ENCODE assay signal across 8 cellular contexts in the genomic region with DNA sequence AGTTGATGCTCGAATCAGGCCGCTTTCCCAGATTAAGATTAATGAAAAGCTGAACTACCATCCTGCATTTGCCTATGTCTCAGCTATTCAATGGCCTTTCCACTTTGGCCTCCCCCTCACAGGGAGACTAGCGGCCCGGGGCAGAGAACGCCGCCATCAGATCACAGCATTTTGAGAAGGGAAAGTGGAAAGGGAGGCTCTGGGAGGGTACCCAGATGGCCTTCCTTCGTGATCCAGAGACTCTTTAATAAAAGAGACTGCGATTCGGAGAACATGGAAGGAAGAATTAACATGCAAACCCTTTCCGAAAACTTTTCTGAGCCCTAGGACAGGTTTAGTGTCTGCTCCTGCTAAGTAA. TPM values are rescaled to one million over a fixed set of nuclear protein-coding genes. Genes with fewer than 3 reads are reported as not detected.
DNase-seq lines count a peak whose midpoint lies in the region; ATAC-seq, FAIRE-seq and TF ChIP-seq lines count a peak whose summit lies in the region.

No MANE protein-coding gene starts in this region.

- H3K27me3 Mint-ChIP-seq in CD4-positive, alpha-beta memory T cell = no peaks in the 10 kb centered on the region
- H3K27me3 Mint-ChIP-seq in osteocyte (ENCODE audit: unreplicated experiment) = no peaks in the 10 kb centered on the region

- ATAC-seq in GM21737 (IDR thresholded peaks at IDR 0.05; ENCODE audit: unreplicated experiment) = no peak

- peak overlapping the region; percentile 95 to 98 (median 96) for H3K4me3 Mint-ChIP-seq in CD4-positive, alpha-beta memory T cell
- H3K4me3 Mint-ChIP-seq in osteocyte (ENCODE audit: unreplicated experiment) = peak overlapping the region; percentile 94

- TF ChIP-seq POLR2A in Peyer's patch (IDR thresholded peaks at IDR 0.05) (no peak), GM12891 (IDR thresholded peaks at IDR 0.05; ENCODE audit: low read depth, low read length) (no peak)

- TF ChIP-seq CTCF in Peyer's patch (IDR thresholded peaks at IDR 0.05) (no peak), epithelial cell of proximal tubule (conservative IDR thresholded peaks at IDR 0.05; ENCODE audit: low read depth, low read length) (no peak), osteocyte (IDR thresholded peaks at IDR 0.05) (no peak)

- H3K4me1 Mint-ChIP-seq in CD4-positive, alpha-beta memory T cell = peaks cover 34 to 59% (median 48%) of the 10 kb centered on the region in 4 donors
- peaks cover 25% of the 10 kb centered on the region for H3K4me1 Mint-ChIP-seq in osteocyte (ENCODE audit: unreplicated experiment)

- peaks cover 24% of the 10 kb centered on the region for H3K4me1 ChIP-seq in CD4-positive, alpha-beta memory T cell (ENCODE audit: insufficient read depth, low read length)
- peaks cover 4 to 42% (median 9%) of the 10 kb centered on the region in 4 donors for H3K4me1 ChIP-seq in Peyer's patch

- no peaks in the 10 kb centered on the region for H3K9me3 ChIP-seq in CD4-positive, alpha-beta memory T cell (ENCODE audit: control insufficient read depth in 1 of 2, low read length in 2 of 2)
- H3K9me3 ChIP-seq in Peyer's patch = no peaks in the 10 kb centered on the region

- peak overlapping the region; percentile 78 to 97 (median 93) for H3K27ac Mint-ChIP-seq in CD4-positive, alpha-beta memory T cell
- H3K27ac Mint-ChIP-seq in osteocyte (ENCODE audit: unreplicated experiment) = peak overlapping the region; percentile 96

- no peaks in the 10 kb centered on the region for H3K27me3 ChIP-seq in CD4-positive, alpha-beta memory T cell (ENCODE audit: insufficient read depth, low read length)
- H3K27me3 ChIP-seq in Peyer's patch = no peaks in the 10 kb centered on the region

- H3K4me3 ChIP-seq in CD4-positive, alpha-beta memory T cell (ENCODE audit: low read length in 2 of 2) = peak overlapping the region; percentile 67 to 84
- H3K4me3 ChIP-seq in Peyer's patch (peak overlapping the region; percentile 59 to 89 (median 67)), epithelial cell of proximal tubule (ENCODE audit: low read depth, low read length) (peak overlapping the region; percentile 75)

- intact Hi-C loops in CD4-positive, alpha-beta memory T cell (cut with micrococcal nuclease) = no loop called here

- no peak for FAIRE-seq in GM12891 (lab: Jason Lieb, UNC)

- H3K36me3 Mint-ChIP-seq in CD4-positive, alpha-beta memory T cell = peaks cover 0 to 31% of the 10 kb centered on the region in 2 donors
- H3K36me3 Mint-ChIP-seq in osteocyte (ENCODE audit: unreplicated experiment) = peaks cover 2% of the 10 kb centered on the region

- H3K27ac ChIP-seq in CD4-positive, alpha-beta memory T cell (ENCODE audit: low read depth, low read length) = peak overlapping the region; percentile 77
- peak overlapping the region; percentile 61 to 71 (median 67) for H3K27ac ChIP-seq in Peyer's patch

- no peaks in the 10 kb centered on the region for H3K36me3 ChIP-seq in CD4-positive, alpha-beta memory T cell (ENCODE audit: insufficient read depth, low read length)
- H3K36me3 ChIP-seq in Peyer's patch = no peaks in the 10 kb centered on the region

- H3K9me3 Mint-ChIP-seq in CD4-positive, alpha-beta memory T cell = peaks cover 0 to 2% (median 0%) of the 10 kb centered on the region in 8 donors
- H3K9me3 Mint-ChIP-seq in osteocyte (ENCODE audit: unreplicated experiment) = no peaks in the 10 kb centered on the region

- CTCF ChIA-PET in CD4-positive, alpha-beta memory T cell (lab: Charles Lee; ENCODE audit: partially characterized antibody) = interaction anchor here (1.0 to 5.1 kb wide), 4 partner anchors 14 to 83 kb away, joined by 3 to 46 read pairs (median 4); no protein-coding TSS in a partner anchor

- no peak for DNase-seq in CD4-positive, alpha-beta memory T cell
- DNase-seq in Peyer's patch (no peak), epithelial cell of proximal tubule (ENCODE audit: low read depth) (no peak), osteocyte (ENCODE audit: extremely low spot score, unreplicated experiment) (no peak), GM12891 (ENCODE audit: insufficient read length, low spot score) (no peak), SIG-M5 (lab: John Stamatoyannopoulos, UW) (no peak)
- no peak for DNase-seq in effector CD8-positive, alpha-beta T cell (lab: John Stamatoyannopoulos, UW)

- POLR2A ChIA-PET in CD4-positive, alpha-beta memory T cell (lab: Charles Lee; ENCODE audit: partially characterized antibody) = interaction anchor here (0.7 to 1.6 kb wide), 4 partner anchors 32 to 1021 kb away, joined by 3 to 5 read pairs (median 3); partner anchors contain the start of genes HSP90AB1 and TJAP1

TF ChIP-seq in GM12891, 5 proteins besides CTCF, POLR2A, EP300 and RAD21:
- no peak for TF ChIP-seq TAF1 (IDR thresholded peaks at IDR 0.05; ENCODE audit: low read depth, low read length)
- TF ChIP-seq POU2F2 (IDR thresholded peaks at IDR 0.05; ENCODE audit: low read depth, low read length) = no peak
- TF ChIP-seq POLR2AphosphoS5 (IDR thresholded peaks at IDR 0.05; ENCODE audit: low read depth, low read length) = no peak
- no peak for TF ChIP-seq SPI1 (IDR thresholded peaks at IDR 0.05; ENCODE audit: low read depth, low read length)
- TF ChIP-seq PAX5 (IDR thresholded peaks at IDR 0.05; ENCODE audit: insufficient read depth, low read length, severe bottlenecking) = no peak

RNA-seq across cellular contexts. Expression of gene MRPS18A, which starts 0.5 kb away (rescaled TPM):
- 10 to 100 TPM; 31.3 to 32.4 TPM for total RNA-seq in CD4-positive, alpha-beta memory T cell
- 10 to 100 TPM; 62.6 to 86.1 TPM for polyA plus RNA-seq in CD4-positive, alpha-beta memory T cell
- total RNA-seq in Peyer's patch = 10 to 100 TPM; 41.1 to 64.4 (median 52.4) TPM
- total RNA-seq in epithelial cell of proximal tubule = 56.4 and 68.9 TPM in 2 replicates
- total RNA-seq in osteocyte = 35.3 and 37.3 TPM in 2 replicates
- 59.5 TPM for polyA plus RNA-seq in GM12891 (2012; ENCODE audit: low read depth, missing spikeins)

RNA-seq across cellular contexts. Expression of gene RSPH9, which starts 42.2 kb away (rescaled TPM):
- total RNA-seq in CD4-positive, alpha-beta memory T cell = not detected
- polyA plus RNA-seq in CD4-positive, alpha-beta memory T cell = 1 to 10 TPM in 1 of 2 donors, under 1 TPM in 1; 0.71 to 1.3 TPM
- total RNA-seq in Peyer's patch (1 to 10 TPM in 1 of 4 donors, not detected in 3; 1.7 TPM), epithelial cell of proximal tubule (0.14 TPM in 1 of 2 replicates, not detected in the other), osteocyte (0.16 and 0.26 TPM in 2 replicates)
- 0.35 TPM for polyA plus RNA-seq in GM12891 (2012; ENCODE audit: low read depth, missing spikeins)

RNA-seq across cellular contexts. Expression of gene MAD2L1BP, which starts 51.4 kb away (rescaled TPM):
- 10 to 100 TPM; 31.7 to 33.0 TPM for total RNA-seq in CD4-positive, alpha-beta memory T cell
- 10 to 100 TPM; 23.6 to 25.1 TPM for polyA plus RNA-seq in CD4-positive, alpha-beta memory T cell
- total RNA-seq in Peyer's patch (10 to 100 TPM; 32.2 to 72.0 (median 58.0) TPM), epithelial cell of proximal tubule (41.8 and 60.3 TPM in 2 replicates), osteocyte (24.2 and 27.5 TPM in 2 replicates)
- 26.0 TPM for polyA plus RNA-seq in GM12891 (2012; ENCODE audit: low read depth, missing spikeins)

RNA-seq across cellular contexts. Expression of gene GTPBP2, which starts 58.0 kb away (rescaled TPM):
- total RNA-seq in CD4-positive, alpha-beta memory T cell = 10 to 100 TPM; 82.3 to 85.0 TPM
- polyA plus RNA-seq in CD4-positive, alpha-beta memory T cell = 1 to 10 TPM in 1 of 2 donors, under 1 TPM in 1; 0.83 to 3.7 TPM
- total RNA-seq in Peyer's patch (100 to 1,000 TPM in 1 of 4 donors, 10 to 100 TPM in 3; 73.4 to 118 (median 88.4) TPM), epithelial cell of proximal tubule (49.6 and 85.6 TPM in 2 replicates), osteocyte (84.9 and 86.4 TPM in 2 replicates)
- 35.3 TPM for polyA plus RNA-seq in GM12891 (2012; ENCODE audit: low read depth, missing spikeins)
